ENCODE assay signal across 7 cellular contexts in the genomic region with DNA sequence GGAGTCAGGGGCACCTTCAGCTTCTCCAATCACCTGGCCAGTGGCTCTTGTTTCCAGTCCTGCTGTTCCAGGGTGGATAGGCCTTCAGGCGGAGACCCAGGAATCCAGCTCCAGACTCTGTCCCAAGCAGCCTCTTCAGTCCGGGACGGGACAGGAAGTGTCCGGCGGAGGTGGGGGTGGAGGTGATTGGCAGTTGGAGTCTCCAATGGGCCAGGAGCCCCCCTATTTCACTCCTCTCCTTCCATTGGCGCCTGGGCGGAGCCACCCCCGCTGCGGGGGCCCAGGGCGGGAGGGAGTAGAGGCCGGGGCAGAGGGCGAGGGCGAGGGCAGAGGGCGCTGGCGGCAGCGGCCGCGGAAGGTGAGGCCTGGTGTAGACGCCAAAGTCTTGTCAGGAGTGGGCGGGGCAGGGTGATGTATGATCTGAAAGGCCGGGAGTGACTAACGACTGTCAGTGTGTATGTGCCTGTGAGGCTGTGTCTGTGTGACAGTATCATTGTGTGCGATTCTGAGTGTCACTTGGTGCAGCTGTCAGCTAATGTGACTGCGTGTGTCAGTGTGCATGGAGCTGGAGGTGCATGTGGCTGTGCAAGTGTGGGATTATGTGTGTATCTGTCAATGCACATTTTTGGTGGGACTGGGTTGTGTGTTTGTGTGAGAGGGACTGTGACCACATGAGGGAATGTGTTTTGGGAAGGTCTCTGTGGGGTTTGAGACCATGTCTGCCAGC. TPM values are rescaled to one million over a fixed set of nuclear protein-coding genes. Genes with fewer than 3 reads are reported as not detected.
A peak's percentile ranks its signal among the peaks of the same experiment; 100 is the strongest.
DNase-seq lines count a peak whose midpoint lies in the region; ATAC-seq and TF ChIP-seq lines count a peak whose summit lies in the region.

A gene (plus strand): TSS at position 310 of the 727 bp plus-strand sequence. CDS start 3,033 bp downstream, outside the sequence.

- ATAC-seq in gastroesophageal sphincter: peak; percentile 92

- no peak for TF ChIP-seq EP300 in gastroesophageal sphincter (IDR thresholded peaks at IDR 0.05)

- H3K4me1 Mint-ChIP-seq in activated naive CD4-positive, alpha-beta T cell treated with anti-CD3 and anti-CD28 coated beads for 36 hours (ENCODE audit: low read depth): peaks cover 28% of the 10 kb centered on the region
- H3K4me1 Mint-ChIP-seq in nephron: peaks cover 76% of the 10 kb centered on the region

- H3K36me3 ChIP-seq in gastroesophageal sphincter (peaks cover 0 to 26% of the 10 kb centered on the region in 2 donors), tibial artery (peaks cover 8 to 19% (median 16%) of the 10 kb centered on the region in 3 donors)

- H3K4me3 ChIP-seq in gastroesophageal sphincter: peak within 1 kb of the TSS; percentile 23 to 53
- H3K4me3 ChIP-seq in tibial artery: peak within 1 kb of the TSS; percentile 45 to 60

- peak in 1 of 4 experiments; percentile 11 for TF ChIP-seq CTCF in gastroesophageal sphincter (IDR thresholded peaks at IDR 0.05)
- TF ChIP-seq CTCF in nephron (IDR thresholded peaks at IDR 0.05; ENCODE audit: unreplicated experiment in 3 of 3): no peak
- no peak for TF ChIP-seq CTCF in tibial artery (IDR thresholded peaks at IDR 0.05)

- H3K4me3 Mint-ChIP-seq in activated naive CD4-positive, alpha-beta T cell treated with anti-CD3 and anti-CD28 coated beads for 36 hours: no peak within 1 kb of the TSS
- peak within 1 kb of the TSS; percentile 74 to 95 (median 89) for H3K4me3 Mint-ChIP-seq in nephron

- CTCF ChIA-PET in activated naive CD4-positive, alpha-beta T cell treated with anti-CD3 and anti-CD28 coated beads for 36 hours (lab: Charles Lee): interaction anchor here (1.2 to 2.6 kb wide), 2 partner anchors 18 to 50 kb away, joined by 3 to 9 read pairs; no protein-coding TSS in a partner anchor

- 2 to 20% methylated on average over 5 to 18 of the region's 24 CpGs for WGBS in gastroesophageal sphincter (ENCODE audit: low coverage in 1 of 2), 2 donors

- TF ChIP-seq POLR2A in GM18951 (IDR thresholded peaks at IDR 0.05; ENCODE audit: extremely low read depth, insufficient read depth, insufficient read length) (peak; percentile 16), gastroesophageal sphincter (IDR thresholded peaks at IDR 0.05) (peak; percentile 34 to 42)

- intact Hi-C loops in activated naive CD4-positive, alpha-beta T cell treated with anti-CD3 and anti-CD28 coated beads for 36 hours (cut with micrococcal nuclease): no loop called here
- intact Hi-C loops in tibial artery (cut with DNase I; ENCODE audit: low total_unique reads): no loop called here

- H3K27me3 Mint-ChIP-seq in activated naive CD4-positive, alpha-beta T cell treated with anti-CD3 and anti-CD28 coated beads for 36 hours (ENCODE audit: low read depth): no peaks in the 10 kb centered on the region
- no peaks in the 10 kb centered on the region for H3K27me3 Mint-ChIP-seq in nephron (ENCODE audit: low read depth)

- H3K27me3 ChIP-seq in gastroesophageal sphincter (no peaks in the 10 kb centered on the region), tibial artery (no peaks in the 10 kb centered on the region)

- no peaks in the 10 kb centered on the region for H3K9me3 Mint-ChIP-seq in activated naive CD4-positive, alpha-beta T cell treated with anti-CD3 and anti-CD28 coated beads for 36 hours
- no peaks in the 10 kb centered on the region for H3K9me3 Mint-ChIP-seq in nephron

- peaks cover 17% of the 10 kb centered on the region for H3K36me3 Mint-ChIP-seq in activated naive CD4-positive, alpha-beta T cell treated with anti-CD3 and anti-CD28 coated beads for 36 hours (ENCODE audit: low read depth)
- peaks cover 36% of the 10 kb centered on the region for H3K36me3 Mint-ChIP-seq in nephron (ENCODE audit: low read depth)

- peak within 1 kb of the TSS; percentile 19 to 95 (median 86) for H3K27ac ChIP-seq in gastroesophageal sphincter
- peak within 1 kb of the TSS; percentile 86 to 93 for H3K27ac ChIP-seq in tibial artery

- in situ Hi-C loops in GM18951 (cut with MboI; ENCODE audit: low sequenced_read_pairs, unreplicated experiment): no loop called here

- peak within 1 kb of the TSS; percentile 67 for H3K27ac Mint-ChIP-seq in activated naive CD4-positive, alpha-beta T cell treated with anti-CD3 and anti-CD28 coated beads for 36 hours
- peak within 1 kb of the TSS; percentile 99 for H3K27ac Mint-ChIP-seq in nephron

- DNase-seq in NOMO-1 treated with dmso at 0.1 percent for 144 hours (lab: John Stamatoyannopoulos, UW; ENCODE audit: unreplicated experiment): peak; percentile 94
- DNase-seq in activated naive CD4-positive, alpha-beta T cell treated with anti-CD3 and anti-CD28 coated beads for 36 hours: peak; percentile 78
- DNase-seq in tibial artery: peak; percentile 92 to 97
- no peak for DNase-seq in GM19240 (ENCODE audit: insufficient read length, low spot score)

- H3K9me3 ChIP-seq in gastroesophageal sphincter: no peaks in the 10 kb centered on the region
- H3K9me3 ChIP-seq in tibial artery: no peaks in the 10 kb centered on the region

- peaks cover 2 to 74% (median 59%) of the 10 kb centered on the region in 3 donors for H3K4me1 ChIP-seq in gastroesophageal sphincter
- peaks cover 8 to 70% (median 61%) of the 10 kb centered on the region in 4 donors for H3K4me1 ChIP-seq in tibial artery

RNA-seq across cellular contexts. Expression of the gene that starts here (rescaled TPM):
- 10 to 100 TPM; 12.1 to 13.0 TPM for total RNA-seq in activated naive CD4-positive, alpha-beta T cell treated with anti-CD3 and anti-CD28 coated beads for 36 hours
- 10 to 100 TPM; 31.8 to 80.2 (median 39.8) TPM for total RNA-seq in gastroesophageal sphincter
